Comparison of ENCODE assay signal across 17 cellular contexts in the genomic region with DNA sequence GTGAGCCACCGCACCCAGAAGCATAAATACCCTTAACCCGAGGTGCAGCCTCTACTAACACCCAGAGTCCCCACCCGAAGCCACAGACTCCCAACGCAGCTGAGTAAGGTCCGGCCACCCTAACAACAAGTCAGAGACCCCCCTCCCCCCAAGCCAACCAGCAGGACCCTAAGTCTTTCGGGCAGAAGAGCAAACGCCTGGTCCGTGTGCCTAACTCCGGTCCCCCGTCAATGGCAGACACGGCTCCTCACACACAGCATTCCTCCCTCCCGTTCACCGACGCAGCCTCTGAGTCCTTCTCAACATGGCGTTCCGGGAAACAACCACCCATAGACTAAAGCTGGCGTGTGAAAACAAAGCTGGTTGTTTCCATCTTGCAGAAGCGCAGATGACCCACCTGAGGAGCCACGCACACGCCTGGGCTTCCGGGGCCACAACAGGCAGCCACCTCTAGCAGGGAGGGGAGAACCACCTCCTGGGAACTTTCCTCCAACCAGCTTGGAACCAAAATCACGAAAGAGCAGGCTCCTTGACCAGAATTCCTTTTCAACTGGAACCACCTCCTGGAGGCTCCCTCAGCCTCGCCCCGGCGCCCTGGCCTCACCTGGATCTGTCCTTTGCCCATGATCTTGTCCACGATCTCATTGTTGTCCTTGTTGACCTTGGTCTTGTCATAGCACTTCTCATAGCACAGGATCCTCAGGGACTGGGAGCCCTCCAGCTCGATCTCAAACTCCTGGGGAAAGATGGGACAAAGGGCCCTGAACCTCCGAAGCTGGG.
"Had no signal": no experiment of that assay in that cellular context is flagged by ENCODE, and none has a peak within 500 bp of the region (broad histone marks: within the 10 kb centered on the region; RNA-seq: fewer than 3 reads in every experiment).

No MANE protein-coding gene starts in this region.

- H3K9me3 Mint-ChIP-seq: activated naive CD4-positive, alpha-beta T cell treated with anti-CD3 and anti-CD28 coated beads, Interleukin-2, amount 50 U/mL, for 24 hours; dendritic cell treated with granulocyte-macrophage colony-stimulating factor and Interleukin-4, amounts not matched to agents 40 ng/mL and 50 ng/mL, for 4 days; nephron progenitor cell; T-cell had no signal

- H3K36me3 ChIP-seq: breast epithelium had no signal

- H3K27me3 ChIP-seq: breast epithelium, stomach, testis had no signal

- DNase-seq: activated CD4-positive, alpha-beta T cell treated with anti-CD3 and anti-CD28 coated beads, Interleukin-2, amount 50 U/mL, for 1 hour; activated CD4-positive, CD25-positive, alpha-beta regulatory T cell treated with anti-CD3 and anti-CD28 coated beads, Interleukin-2, amount 50 U/mL, for 72 hours; activated CD8-positive, alpha-beta memory T cell treated with anti-CD3 and anti-CD28 coated beads, Interleukin-2, amount 50 U/mL, for 4 hours; activated effector memory CD4-positive, alpha-beta T cell treated with Interleukin-2 at 50 U/mL for 16 hours; activated T-cell treated with anti-CD3 and anti-CD28 coated beads, Interleukin-2, amount 50 U/mL, for 48 hours; cerebellar nuclear complex; effector CD8-positive, alpha-beta T cell; nephron progenitor cell; stomach; T-cell; testis had no signal

- H3K36me3 Mint-ChIP-seq: activated naive CD4-positive, alpha-beta T cell treated with anti-CD3 and anti-CD28 coated beads, Interleukin-2, amount 50 U/mL, for 24 hours had no signal

- H3K4me3 Mint-ChIP-seq: activated naive CD4-positive, alpha-beta T cell treated with anti-CD3 and anti-CD28 coated beads, Interleukin-2, amount 50 U/mL, for 24 hours; dendritic cell treated with granulocyte-macrophage colony-stimulating factor and Interleukin-4, amounts not matched to agents 40 ng/mL and 50 ng/mL, for 4 days; nephron progenitor cell; T-cell had no signal

- H3K27me3 Mint-ChIP-seq: activated naive CD4-positive, alpha-beta T cell treated with anti-CD3 and anti-CD28 coated beads, Interleukin-2, amount 50 U/mL, for 24 hours; dendritic cell treated with granulocyte-macrophage colony-stimulating factor and Interleukin-4, amounts not matched to agents 40 ng/mL and 50 ng/mL, for 4 days; T-cell had no signal

- H3K27ac Mint-ChIP-seq: activated naive CD4-positive, alpha-beta T cell treated with anti-CD3 and anti-CD28 coated beads, Interleukin-2, amount 50 U/mL, for 24 hours; dendritic cell treated with granulocyte-macrophage colony-stimulating factor and Interleukin-4, amounts not matched to agents 40 ng/mL and 50 ng/mL, for 4 days; T-cell had no signal

- H3K9me3 ChIP-seq: breast epithelium, stomach, testis had no signal

- H3K4me1 Mint-ChIP-seq: activated naive CD4-positive, alpha-beta T cell treated with anti-CD3 and anti-CD28 coated beads, Interleukin-2, amount 50 U/mL, for 24 hours had no signal

- H3K27ac ChIP-seq: breast epithelium, stomach, testis had no signal

- H3K4me3 ChIP-seq: breast epithelium, lung, stomach, testis had no signal

- H3K4me1 ChIP-seq: breast epithelium, testis had no signal

- ATAC-seq: esophagus mucosa, SK-N-SH treated with all-trans-retinoic acid at 6 μM for 48 hours, T-cell had no signal
